In genomic region chr9:133329306-133330156, GRCh38 we compare ENCODE assay signal across 1 cellular context.
A peak's percentile ranks its signal among the peaks of the same experiment; 100 is the strongest.
TF ChIP-seq lines count a peak whose summit lies in the region.

No MANE protein-coding gene starts in this region.

TF ChIP-seq in A549, 52 proteins besides CTCF, POLR2A, EP300 and RAD21:
- TF ChIP-seq SMC3 (IDR thresholded peaks at IDR 0.05), result peak; percentile 65
- TF ChIP-seq HOXA7 (CRISPR knock-in tag; IDR thresholded peaks at IDR 0.05), result 0 out of 2 replicates have a peak, but pooled peaks have one; percentile 48
